ENCODE assay signal across 8 cellular contexts in genomic region chr12:52032797-52033505, GRCh38. TPM values are rescaled to one million over a fixed set of nuclear protein-coding genes. Genes with fewer than 3 reads are reported as not detected.
DNase-seq lines count a peak whose midpoint lies in the region; ATAC-seq and TF ChIP-seq lines count a peak whose summit lies in the region.

No MANE protein-coding gene starts in this region.

- H3K36me3 ChIP-seq in breast epithelium (no peaks in the 10 kb centered on the region), smooth muscle cell (ENCODE audit: low read depth) (no peaks in the 10 kb centered on the region)

- DNase-seq in ACHN (peak; percentile 99), NCI-H2196 (lab: John Stamatoyannopoulos, UW; ENCODE audit: unreplicated experiment) (peak; percentile 96), breast epithelium (ENCODE audit: low spot score in 2 of 2) (peak; percentile 97 to 98), iPS-NIHi7 (ENCODE audit: extremely low spot score) (peak; percentile 96), smooth muscle cell (lab: John Stamatoyannopoulos, UW; ENCODE audit: unreplicated experiment) (peak; percentile 86)

- no peaks in the 10 kb centered on the region for H3K9me3 ChIP-seq in breast epithelium
- H3K9me3 ChIP-seq in smooth muscle cell (replicated peaks; ENCODE audit: low read depth), result no peaks in the 10 kb centered on the region

- H3K79me2 ChIP-seq in smooth muscle cell (ENCODE audit: low read depth), result peaks cover 1% of the 10 kb centered on the region

- ATAC-seq in GM18870 (IDR thresholded peaks at IDR 0.05; ENCODE audit: unreplicated experiment) (peak; percentile 79), HG03108 (IDR thresholded peaks at IDR 0.05; ENCODE audit: unreplicated experiment) (peak; percentile 85)

- H2AFZ ChIP-seq in smooth muscle cell (ENCODE audit: low read depth), result peak overlapping the region; percentile 15

- H3K27ac ChIP-seq in VCaP (peak overlapping the region; percentile 93), breast epithelium (peak overlapping the region; percentile 96), smooth muscle cell (ENCODE audit: low read depth) (peak overlapping the region; percentile 94)

- H3K4me1 ChIP-seq in breast epithelium (peaks cover 10 to 11% of the 10 kb centered on the region in 2 donors), smooth muscle cell (ENCODE audit: low read depth) (peaks cover 31% of the 10 kb centered on the region)

- no peak for TF ChIP-seq CTCF in VCaP (conservative IDR thresholded peaks at IDR 0.05)
- TF ChIP-seq CTCF in breast epithelium (IDR thresholded peaks at IDR 0.05), result peak in 1 of 3 donors; percentile 7
- TF ChIP-seq CTCF in smooth muscle cell (IDR thresholded peaks at IDR 0.05; ENCODE audit: borderline replicate concordance, insufficient read depth, poor library complexity, severe bottlenecking), result no peak

- no peaks in the 10 kb centered on the region for H4K20me1 ChIP-seq in smooth muscle cell (ENCODE audit: low read depth)

- peak; percentile 50 for TF ChIP-seq POLR2A in breast epithelium (IDR thresholded peaks at IDR 0.05)

- no peaks in the 10 kb centered on the region for H3K27me3 ChIP-seq in breast epithelium
- H3K27me3 ChIP-seq in smooth muscle cell (ENCODE audit: low read depth), result no peaks in the 10 kb centered on the region

- 2% methylated on average over 42 of the region's 49 CpGs for WGBS in smooth muscle cell (ENCODE audit: low lambda C conversion rate)

- H3K9ac ChIP-seq in smooth muscle cell (ENCODE audit: low read depth), result peak overlapping the region; percentile 86

- H3K4me3 ChIP-seq in breast epithelium (peak overlapping the region; percentile 17 to 58 (median 46)), smooth muscle cell (peak overlapping the region; percentile 46)

- intact Hi-C loops in breast epithelium (cut with DNase I; ENCODE audit: low total_unique reads), result no loop called here

- H3F3A ChIP-seq in smooth muscle cell (ENCODE audit: low read depth), result peaks cover 26% of the 10 kb centered on the region

- H3K4me2 ChIP-seq in smooth muscle cell, result peak overlapping the region; percentile 85

- in situ Hi-C loops in ACHN (cut with HindIII; ENCODE audit: low pct_ligation_motif_present, low pct_unique_long_range_greater_than_20kb, low sequenced_read_pairs), result loop anchor here (5.0 kb wide), 1 partner anchor 84 kb away; no protein-coding TSS in a partner anchor

RNA-seq across cellular contexts. Expression of gene NR4A1, which starts 18.3 kb away (rescaled TPM):
- total RNA-seq in breast epithelium, result 100 to 1,000 TPM in 1 of 3 donors, 10 to 100 TPM in 2; 35.7 to 154 (median 66.2) TPM
- 178 and 182 TPM in 2 replicates for total RNA-seq in smooth muscle cell
- 510 and 634 TPM in 2 replicates for polyA plus RNA-seq in smooth muscle cell

RNA-seq across cellular contexts. Expression of gene TAMALIN, which starts 26.2 kb away (rescaled TPM):
- 10 to 100 TPM in 2 of 3 donors, 1 to 10 TPM in 1; 8.5 to 27.2 (median 16.0) TPM for total RNA-seq in breast epithelium
- 4.1 and 12.2 TPM in 2 replicates for total RNA-seq in smooth muscle cell
- 32.4 and 36.8 TPM in 2 replicates for polyA plus RNA-seq in smooth muscle cell

RNA-seq across cellular contexts. Expression of gene ATG101, which starts 36.8 kb away (rescaled TPM):
- 10 to 100 TPM; 35.0 to 54.2 (median 39.7) TPM for total RNA-seq in breast epithelium
- 62.6 and 73.4 TPM in 2 replicates for total RNA-seq in smooth muscle cell
- 114 and 120 TPM in 2 replicates for polyA plus RNA-seq in smooth muscle cell

RNA-seq across cellular contexts. Expression of gene SMIM41, which starts 46.6 kb away (rescaled TPM):
- total RNA-seq in breast epithelium (1 to 10 TPM in 1 of 3 donors, not detected in 2; 1.3 TPM), smooth muscle cell (not detected in 2 replicates)
- polyA plus RNA-seq in smooth muscle cell, result not detected in 2 replicates

Comparison
In these comparisons a context has a peak if more than half of its experiments do, and no peak if none do; other contexts are left out.
1. Peak in every context shown above with its lines: DNase-seq, ATAC-seq, H3K4me3 ChIP-seq and H3K27ac ChIP-seq.